Comparison of ENCODE assay signal across 8 cellular contexts in genomic region chrX:45758738-45759397, GRCh38.
A peak's percentile ranks its signal among the peaks of the same experiment; 100 is the strongest.
DNase-seq lines count a peak whose midpoint lies in the region; ATAC-seq and TF ChIP-seq lines count a peak whose summit lies in the region.

No MANE protein-coding gene starts in this region.

- intact Hi-C loops in vagina (cut with DNase I) = no loop called here

- no peak for TF ChIP-seq POLR2A in vagina (IDR thresholded peaks at IDR 0.05)

- H3K27ac ChIP-seq in OCI-LY3 (ENCODE audit: low read length) (peak overlapping the region; percentile 96), vagina (peak overlapping the region; percentile 16)
- peak overlapping the region; percentile 60 for H3K27ac ChIP-seq in effector memory CD4-positive, alpha-beta T cell (ENCODE audit: insufficient read depth, low read length, poor library complexity, severe bottlenecking)

- peaks cover 88% of the 10 kb centered on the region for H3K4me1 ChIP-seq in OCI-LY3 (ENCODE audit: low read length)
- H3K4me1 ChIP-seq in effector memory CD4-positive, alpha-beta T cell (ENCODE audit: control insufficient read depth, insufficient read depth, low read length, poor library complexity, severe bottlenecking) = peaks cover 40% of the 10 kb centered on the region
- H3K4me1 ChIP-seq in vagina = peaks cover 37% of the 10 kb centered on the region

- ATAC-seq in GM18868 (IDR thresholded peaks at IDR 0.05; ENCODE audit: unreplicated experiment) = peak; percentile 63
- peak; percentile 69 for ATAC-seq in HG02623 (IDR thresholded peaks at IDR 0.05; ENCODE audit: unreplicated experiment)

- no peak for DNase-seq in effector memory CD4-positive, alpha-beta T cell
- DNase-seq in vagina (ENCODE audit: extremely low spot score in 2 of 2) (no peak), activated gamma-delta T cell treated with Interleukin-2 at 50 U/mL for 16 hours (no peak), NCI-H226 (no peak), 8988T (no peak)

- H3K36me3 ChIP-seq in OCI-LY3 (replicated peaks; ENCODE audit: low read depth, low read length) (peaks cover 34% of the 10 kb centered on the region), vagina (no peaks in the 10 kb centered on the region)
- no peaks in the 10 kb centered on the region for H3K36me3 ChIP-seq in effector memory CD4-positive, alpha-beta T cell (ENCODE audit: control insufficient read depth, insufficient read depth, low read length)

- peaks cover 16% of the 10 kb centered on the region for H4K20me1 ChIP-seq in OCI-LY3 (ENCODE audit: insufficient read depth, low read length)

- no peak overlapping the region for H2AFZ ChIP-seq in OCI-LY3 (ENCODE audit: low read depth, low read length)

- H3K27me3 ChIP-seq in OCI-LY3 (ENCODE audit: low read depth, low read length) (no peaks in the 10 kb centered on the region), vagina (no peaks in the 10 kb centered on the region)
- no peaks in the 10 kb centered on the region for H3K27me3 ChIP-seq in effector memory CD4-positive, alpha-beta T cell (replicated peaks; ENCODE audit: control insufficient read depth, insufficient read depth, low read length, poor library complexity, severe bottlenecking)

- H3K9ac ChIP-seq in OCI-LY3 (ENCODE audit: low read length) = peak overlapping the region; percentile 78

- peaks cover 83% of the 10 kb centered on the region for H3K79me2 ChIP-seq in OCI-LY3 (ENCODE audit: low read length)

- no peaks in the 10 kb centered on the region for H3K9me3 ChIP-seq in OCI-LY3 (ENCODE audit: insufficient read depth, low read length)
- H3K9me3 ChIP-seq in effector memory CD4-positive, alpha-beta T cell (ENCODE audit: control insufficient read depth, low read length) = no peaks in the 10 kb centered on the region
- no peaks in the 10 kb centered on the region for H3K9me3 ChIP-seq in vagina

- H3K4me3 ChIP-seq in OCI-LY3 (ENCODE audit: low read length) (peak overlapping the region; percentile 63), vagina (no peak overlapping the region)
- H3K4me3 ChIP-seq in effector memory CD4-positive, alpha-beta T cell (ENCODE audit: insufficient read depth, low read depth, low read length, poor library complexity, severe bottlenecking) = peak overlapping the region; percentile 13

- TF ChIP-seq CTCF in OCI-LY3 (IDR thresholded peaks at IDR 0.05; ENCODE audit: low read depth, low read length) (no peak), vagina (IDR thresholded peaks at IDR 0.05) (no peak)

- peak overlapping the region; percentile 85 for H3K4me2 ChIP-seq in OCI-LY3 (ENCODE audit: low read length)

Comparison
In these comparisons a context has a peak if more than half of its experiments do, and no peak if none do; other contexts are left out.
1. H3K27ac ChIP-seq: peak in every context shown above with its lines; median percentile 96 in OCI-LY3; 60 in effector memory CD4-positive, alpha-beta T cell; 16 in vagina.
2. H3K4me3 ChIP-seq: peak in OCI-LY3 (single experiment) and effector memory CD4-positive, alpha-beta T cell (single experiment); none in vagina (0 of 2).